19 cellular contexts compared by ENCODE assay signal in genomic region chr3:183975981-183976662, GRCh38. TPM values are rescaled to one million over a fixed set of nuclear protein-coding genes. Genes with fewer than 3 reads are reported as not detected.
DNase-seq lines count a peak whose midpoint lies in the region; FAIRE-seq and TF ChIP-seq lines count a peak whose summit lies in the region.
"Had no signal": no experiment of that assay in that cellular context is flagged by ENCODE, and none has a peak within 500 bp of the region (broad histone marks: within the 10 kb centered on the region; RNA-seq: fewer than 3 reads in every experiment).

No MANE protein-coding gene starts in this region.

- DNase-seq in NCI-H82 (lab: John Stamatoyannopoulos, UW) (peak; percentile 16), NCI-H82 treated with DMSO at 0.1 percent for 48 hours (lab: John Stamatoyannopoulos, UW; ENCODE audit: unreplicated experiment) (no peak), RCC 7860 (ENCODE audit: low spot score) (peak; percentile 35), erythroblast (lab: John Stamatoyannopoulos, UW) (peak; percentile 35 to 65), stromal cell of bone marrow (ENCODE audit: low read depth) (peak; percentile 39), NCI-H187 treated with DMSO at 0.1 percent for 48 hours (lab: John Stamatoyannopoulos, UW) (no peak), cerebellum (ENCODE audit: low spot score) (no peak), cerebellar nuclear complex (lab: John Stamatoyannopoulos, UW) (no peak)
- DNase-seq: activated naive CD4-positive, alpha-beta T cell treated with anti-CD3 and anti-CD28 coated beads, Interleukin-2, amount 50 U/mL, for 16 hours; Caco-2; esophagus squamous epithelium; NCI-H1930; NCI-H748 treated with DMSO at 0.1 percent for 48 hours; Right ventricle myocardium superior; small intestine; substantia nigra had no signal

- FAIRE-seq in RCC 7860 (lab: Jason Lieb, UNC), result no peak
- FAIRE-seq: A204.1, colon, small intestine had no signal

- no peak for TF ChIP-seq POLR2A in erythroblast (IDR thresholded peaks at IDR 0.05; ENCODE audit: low read length)

RNA-seq across cellular contexts. Expression of gene ABCC5, which starts 41.6 kb away (rescaled TPM):
- total RNA-seq in cerebellum, result 74.4 TPM

RNA-seq across cellular contexts. Expression of gene HTR3D, which starts 55.4 kb away (rescaled TPM):
- not detected for total RNA-seq in cerebellum
- total RNA-seq: activated CD8-positive, alpha-beta memory T cell treated with anti-CD3 and anti-CD28 coated beads for 36 hours; Caco-2; esophagus squamous epithelium; Right ventricle myocardium superior had no signal

Comparison
In these comparisons a context has a peak if more than half of its experiments do, and no peak if none do; other contexts are left out.
1. DNase-seq: peak in NCI-H82 (single experiment), RCC 7860 (single experiment), erythroblast (2 of 2) and stromal cell of bone marrow (single experiment); none in NCI-H82 treated with DMSO at 0.1 percent for 48 hours (single experiment), NCI-H187 treated with DMSO at 0.1 percent for 48 hours (single experiment), cerebellum (single experiment) and cerebellar nuclear complex (0 of 2).